Comparison of ENCODE assay signal across 8 cellular contexts in genomic region chr4:11428701-11429571, GRCh38. TPM values are rescaled to one million over a fixed set of nuclear protein-coding genes. Genes with fewer than 3 reads are reported as not detected.
DNase-seq lines count a peak whose midpoint lies in the region; ATAC-seq and TF ChIP-seq lines count a peak whose summit lies in the region.

HS3ST1 (minus strand) TSS chr4:11428894; CDS start chr4:11400005, 28,889 bp downstream.

- H3K9me3 Mint-ChIP-seq in activated CD4-positive, alpha-beta memory T cell treated with anti-CD3 and anti-CD28 coated beads for 36 hours = no peaks in the 10 kb centered on the region
- no peaks in the 10 kb centered on the region for H3K9me3 Mint-ChIP-seq in stimulated activated effector memory CD8-positive, alpha-beta T cell treated with anti-CD3 and anti-CD28 coated beads, Interleukin-12 subunit alpha, Interleukin-12 subunit beta, amount 100 ng/mL, for 72 hours

- peak; percentile 80 for TF ChIP-seq CTCF in mucosa of descending colon (IDR thresholded peaks at IDR 0.05)

- POLR2A ChIA-PET in activated CD4-positive, alpha-beta memory T cell treated with anti-CD3 and anti-CD28 coated beads for 36 hours (lab: Charles Lee) = no interaction called here

- peak; percentile 35 for DNase-seq in NCI-H128 (lab: John Stamatoyannopoulos, UW; ENCODE audit: unreplicated experiment)
- peak; percentile 58 for DNase-seq in activated CD4-positive, alpha-beta memory T cell treated with anti-CD3 and anti-CD28 coated beads for 36 hours
- DNase-seq in mucosa of descending colon = peak; percentile 90 to 95 (median 93)
- peak; percentile 18 to 53 for DNase-seq in stimulated activated effector memory CD8-positive, alpha-beta T cell treated with anti-CD3 and anti-CD28 coated beads, Interleukin-12 subunit alpha, Interleukin-12 subunit beta, amount 100 ng/mL, for 72 hours (ENCODE audit: low spot score in 2 of 2)
- no peak for DNase-seq in AG08395 (ENCODE audit: low spot score)

- peak within 1 kb of the TSS; percentile 95 to 97 for H3K27ac ChIP-seq in esophagus (ENCODE audit: low read depth in 2 of 2, low read length in 1 of 2)

- CTCF ChIA-PET in activated CD4-positive, alpha-beta memory T cell treated with anti-CD3 and anti-CD28 coated beads for 36 hours (lab: Charles Lee) = interaction anchor here (1.1 to 1.5 kb wide), 3 partner anchors 9 to 877 kb away, joined by 3 to 4 read pairs (median 3); no protein-coding TSS in a partner anchor

- H3K4me1 ChIP-seq in esophagus (ENCODE audit: control insufficient read depth in 2 of 2, insufficient read depth in 2 of 2, low read length in 1 of 2) (peaks cover 0 to 5% of the 10 kb centered on the region in 2 donors), mucosa of descending colon (ENCODE audit: low read depth) (peaks cover 11% of the 10 kb centered on the region)

- 1 to 2% methylated on average over 61 to 75 of the region's 75 CpGs for WGBS in esophagus, 2 donors

- no peak for TF ChIP-seq POLR2A in GM18505 (IDR thresholded peaks at IDR 0.05; ENCODE audit: borderline replicate concordance, extremely low read depth, insufficient read depth, insufficient read length)

- intact Hi-C loops in activated CD4-positive, alpha-beta memory T cell treated with anti-CD3 and anti-CD28 coated beads for 36 hours (cut with micrococcal nuclease) = loop anchor here (1.0 to 10.0 kb wide), 3 partner anchors 43 to 847 kb away; no protein-coding TSS in a partner anchor
- intact Hi-C loops in mucosa of descending colon (cut with DNase I, micrococcal nuclease) = loop anchor here (10.0 kb wide), 1 partner anchor 844 kb away; no protein-coding TSS in a partner anchor

- ATAC-seq in GM18505 (IDR thresholded peaks at IDR 0.05; ENCODE audit: unreplicated experiment) (peak; percentile 69), HG02642 (IDR thresholded peaks at IDR 0.05; ENCODE audit: poor library complexity, unreplicated experiment) (peak; percentile 86), mucosa of descending colon (peak; percentile 95)
- ATAC-seq in stimulated activated effector memory CD8-positive, alpha-beta T cell treated with anti-CD3 and anti-CD28 coated beads, Interleukin-12 subunit alpha, Interleukin-12 subunit beta, amount 100 ng/mL, for 72 hours = peak; percentile 81

- no peaks in the 10 kb centered on the region for H3K27me3 ChIP-seq in esophagus (ENCODE audit: control insufficient read depth in 1 of 2, insufficient read depth in 2 of 2, low read length in 2 of 2)

- H3K4me1 Mint-ChIP-seq in activated CD4-positive, alpha-beta memory T cell treated with anti-CD3 and anti-CD28 coated beads for 36 hours (ENCODE audit: low read depth) = peaks cover 12% of the 10 kb centered on the region
- peaks cover 14% of the 10 kb centered on the region for H3K4me1 Mint-ChIP-seq in stimulated activated effector memory CD8-positive, alpha-beta T cell treated with anti-CD3 and anti-CD28 coated beads, Interleukin-12 subunit alpha, Interleukin-12 subunit beta, amount 100 ng/mL, for 72 hours

- peak within 1 kb of the TSS; percentile 54 for H3K4me3 Mint-ChIP-seq in activated CD4-positive, alpha-beta memory T cell treated with anti-CD3 and anti-CD28 coated beads for 36 hours
- peak within 1 kb of the TSS; percentile 61 for H3K4me3 Mint-ChIP-seq in stimulated activated effector memory CD8-positive, alpha-beta T cell treated with anti-CD3 and anti-CD28 coated beads, Interleukin-12 subunit alpha, Interleukin-12 subunit beta, amount 100 ng/mL, for 72 hours

- H3K36me3 ChIP-seq in esophagus (ENCODE audit: control insufficient read depth in 2 of 2, insufficient read depth in 2 of 2, low read length in 1 of 2) (no peaks in the 10 kb centered on the region), mucosa of descending colon (ENCODE audit: low read depth) (no peaks in the 10 kb centered on the region)

- H3K9me3 ChIP-seq in esophagus (ENCODE audit: control insufficient read depth in 2 of 2, insufficient read depth in 1 of 2, low read depth in 1 of 2, low read length in 1 of 2) = no peaks in the 10 kb centered on the region
- H3K9me3 ChIP-seq in mucosa of descending colon = no peaks in the 10 kb centered on the region

- no peak within 1 kb of the TSS for H3K27ac Mint-ChIP-seq in activated CD4-positive, alpha-beta memory T cell treated with anti-CD3 and anti-CD28 coated beads for 36 hours
- no peak within 1 kb of the TSS for H3K27ac Mint-ChIP-seq in stimulated activated effector memory CD8-positive, alpha-beta T cell treated with anti-CD3 and anti-CD28 coated beads, Interleukin-12 subunit alpha, Interleukin-12 subunit beta, amount 100 ng/mL, for 72 hours

- H3K27me3 Mint-ChIP-seq in activated CD4-positive, alpha-beta memory T cell treated with anti-CD3 and anti-CD28 coated beads for 36 hours = peaks cover 51% of the 10 kb centered on the region

- no peaks in the 10 kb centered on the region for H3K36me3 Mint-ChIP-seq in activated CD4-positive, alpha-beta memory T cell treated with anti-CD3 and anti-CD28 coated beads for 36 hours
- H3K36me3 Mint-ChIP-seq in stimulated activated effector memory CD8-positive, alpha-beta T cell treated with anti-CD3 and anti-CD28 coated beads, Interleukin-12 subunit alpha, Interleukin-12 subunit beta, amount 100 ng/mL, for 72 hours = no peaks in the 10 kb centered on the region

- H3K4me3 ChIP-seq in esophagus (ENCODE audit: low read depth in 1 of 2, low read length in 2 of 2) = peak within 1 kb of the TSS; percentile 70 to 76
- H3K4me3 ChIP-seq in mucosa of descending colon = peak within 1 kb of the TSS; percentile 33

RNA-seq across cellular contexts. Expression of gene HS3ST1, which starts in this region (rescaled TPM):
- total RNA-seq in activated CD4-positive, alpha-beta memory T cell treated with anti-CD3 and anti-CD28 coated beads for 36 hours = not detected
- polyA plus RNA-seq in esophagus = 10 to 100 TPM in 1 of 2 donors, 1 to 10 TPM in 1; 2.6 to 14.5 TPM
- total RNA-seq in mucosa of descending colon = 1 to 10 TPM; 4.0 to 6.3 (median 5.5) TPM

Comparison
In these comparisons a context has a peak if more than half of its experiments do, and no peak if none do; other contexts are left out.
1. RNA of gene HS3ST1 (total RNA-seq): 4.0 to 6.3 TPM in mucosa of descending colon; not detected in activated CD4-positive, alpha-beta memory T cell treated with anti-CD3 and anti-CD28 coated beads for 36 hours; every median in the first group is over 4 times any median in the second.
2. Peak in DNase-seq in activated CD4-positive, alpha-beta memory T cell treated with anti-CD3 and anti-CD28 coated beads for 36 hours; RNA of the gene not detected or under 1 TPM.
3. Peak in every context shown above with its lines, with median percentiles within 50 percentile points of each other: ATAC-seq.